ENCODE assay signal across 13 cellular contexts in the genomic region with DNA sequence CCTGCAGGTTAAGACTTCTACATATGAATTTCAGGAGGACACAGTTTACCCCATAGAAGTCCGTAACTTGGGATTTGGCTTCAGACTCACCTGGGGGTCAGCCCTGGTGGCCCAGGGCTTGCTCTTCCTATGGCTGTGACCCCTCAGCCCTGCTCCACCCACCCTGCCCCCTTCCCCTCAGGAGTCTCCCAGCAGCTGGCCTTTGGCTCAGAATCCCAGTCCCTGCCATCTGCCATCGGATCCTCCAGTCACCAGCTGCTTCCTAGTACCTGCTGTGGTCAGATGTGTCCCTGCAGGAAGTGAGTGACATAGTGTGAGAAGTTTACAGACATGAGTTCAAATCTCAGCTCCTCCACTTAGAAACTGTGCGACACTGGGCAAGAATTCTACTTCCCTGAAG.
DNase-seq lines count a peak whose midpoint lies in the region; TF ChIP-seq lines count a peak whose summit lies in the region.
"Had no signal": no experiment of that assay in that cellular context is flagged by ENCODE, and none has a peak within 500 bp of the region (broad histone marks: within the 10 kb centered on the region; RNA-seq: fewer than 3 reads in every experiment).

No MANE protein-coding gene starts in this region.

- no peak overlapping the region for H3K4me3 ChIP-seq in BLaER1
- H3K4me3 ChIP-seq: GM12878, GM23248 had no signal

- POLR2A ChIA-PET in RWPE1 (lab: Yijun Ruan, JAX; ENCODE audit: low non-redundant PET), result no interaction called here

- no peaks in the 10 kb centered on the region for H4K20me1 ChIP-seq in BLaER1

- H3K4me1 ChIP-seq in BLaER1, result peaks cover 63% of the 10 kb centered on the region

- H3K36me3 ChIP-seq in BLaER1, result no peaks in the 10 kb centered on the region

- peak; percentile 23 for DNase-seq in NCI-H2171 treated with DMSO at 0.1 percent for 48 hours (lab: John Stamatoyannopoulos, UW)
- DNase-seq in NCI-H2171 (lab: John Stamatoyannopoulos, UW), result no peak
- no peak for DNase-seq in RWPE1 (ENCODE audit: low spot score)
- peak; percentile 30 for DNase-seq in mesenteric fat pad (ENCODE audit: low spot score)
- DNase-seq in activated CD4-positive, alpha-beta T cell treated with anti-CD3 and anti-CD28 coated beads, Interleukin-2, amount 50 U/mL, for 4 hours, result no peak
- no peak for DNase-seq in DMS79 (lab: John Stamatoyannopoulos, UW)
- DNase-seq in NCI-H1092 (lab: John Stamatoyannopoulos, UW), result no peak
- DNase-seq: ACHN; CD4-positive, alpha-beta memory T cell; GM23248 had no signal

- no peak overlapping the region for H3K27ac ChIP-seq in BLaER1
- H3K27ac ChIP-seq in RWPE1, result peak overlapping the region; percentile 17; the same call in 1 of the 2 replicates
- H3K27ac ChIP-seq: C4-2B, GM23248 had no signal

- H3K4me2 ChIP-seq in BLaER1, result peak overlapping the region; percentile 62

- H3K9ac ChIP-seq in BLaER1, result no peak overlapping the region; the same call in 1 of the 2 replicates
- H3K9ac ChIP-seq: GM23248 had no signal

- no peak for TF ChIP-seq CTCF in RWPE1 (conservative IDR thresholded peaks at IDR 0.05; ENCODE audit: low read depth)

- no peaks in the 10 kb centered on the region; the same call in 1 of the 2 replicates for H3K9me3 ChIP-seq in BLaER1

- CTCF ChIA-PET in RWPE1 (lab: Yijun Ruan, JAX), result no interaction called here

- H3K27me3 ChIP-seq in BLaER1, result no peaks in the 10 kb centered on the region

Comparison
In these comparisons a context has a peak if more than half of its experiments do, and no peak if none do; other contexts are left out.
1. DNase-seq: peak in NCI-H2171 treated with DMSO at 0.1 percent for 48 hours (single experiment) and mesenteric fat pad (single experiment); none in NCI-H2171 (single experiment), RWPE1 (single experiment), activated CD4-positive, alpha-beta T cell treated with anti-CD3 and anti-CD28 coated beads, Interleukin-2, amount 50 U/mL, for 4 hours (0 of 2), DMS79 (single experiment) and NCI-H1092 (single experiment).